Comparison of ENCODE assay signal across 8 cellular contexts in the genomic region with DNA sequence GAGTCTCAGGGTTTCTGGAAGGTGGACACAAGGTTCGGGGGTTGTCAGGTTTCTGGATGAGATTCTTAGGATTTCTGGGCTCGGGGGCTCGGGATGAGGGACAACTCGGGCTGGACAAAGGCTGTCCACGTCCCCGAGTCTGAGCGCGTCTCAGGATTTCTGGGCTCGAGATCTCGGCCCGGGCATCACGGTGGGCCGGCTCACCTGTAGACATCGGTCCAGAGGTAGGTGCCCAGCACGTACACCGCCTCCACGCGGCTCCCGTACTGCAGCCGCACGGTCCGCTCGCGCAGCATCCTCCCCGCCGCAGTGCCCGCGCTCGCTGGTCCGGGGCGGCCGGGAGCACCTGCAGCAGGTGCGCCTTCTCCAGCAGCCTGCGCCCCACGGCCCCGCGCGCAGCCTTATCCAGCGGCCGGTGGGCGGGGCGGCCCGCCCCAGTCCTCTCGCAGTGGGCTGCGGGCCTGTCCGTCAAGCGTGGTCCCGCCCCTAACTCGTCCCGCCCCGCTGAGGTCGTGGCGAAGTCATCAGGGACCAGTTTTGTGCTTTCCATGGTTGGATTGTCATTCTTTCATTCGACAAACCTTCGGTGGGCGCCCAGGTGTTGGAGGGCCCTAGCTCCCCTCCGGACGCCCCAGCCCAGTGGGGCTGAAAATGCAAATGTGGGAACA. TPM values are rescaled to one million over a fixed set of nuclear protein-coding genes. Genes with fewer than 3 reads are reported as not detected.
A peak's percentile ranks its signal among the peaks of the same experiment; 100 is the strongest.
DNase-seq lines count a peak whose midpoint lies in the region; ATAC-seq and TF ChIP-seq lines count a peak whose summit lies in the region.

A gene (minus strand): TSS at position 376 of the 668 bp plus-strand sequence. CDS start 80 bp downstream, at position 296.

- in situ Hi-C loops in ACHN (cut with HindIII; ENCODE audit: low pct_ligation_motif_present, low pct_unique_long_range_greater_than_20kb, low sequenced_read_pairs) = no loop called here

- DNase-seq in ACHN (peak; percentile 53), GM19240 (ENCODE audit: insufficient read length, low spot score) (peak; percentile 69), NCI-H1436 treated with DMSO at 0.1 percent for 48 hours (lab: John Stamatoyannopoulos, UW) (peak; percentile 28), choroid plexus epithelial cell (ENCODE audit: low read depth) (peak; percentile 40), left lobe of liver (ENCODE audit: low spot score) (peak; percentile 57)
- DNase-seq in activated CD4-positive, alpha-beta T cell treated with anti-CD3 and anti-CD28 coated beads for 24 hours (ENCODE audit: low read depth in 2 of 2) = peak; percentile 35 to 56
- peak; percentile 39 for DNase-seq in stimulated activated CD4-positive, alpha-beta T cell treated with anti-CD3 and anti-CD28 coated beads, Interleukin-2, amount 100 ng/mL, for 4 hours (ENCODE audit: low read depth)
- DNase-seq in effector CD4-positive, alpha-beta T cell = no peak

- no peak within 1 kb of the TSS for H3K4me3 ChIP-seq in choroid plexus epithelial cell (ENCODE audit: low read depth, low read length)

- peak; percentile 83 for ATAC-seq in left lobe of liver

- no peak for TF ChIP-seq CTCF in choroid plexus epithelial cell (conservative IDR thresholded peaks at IDR 0.05; ENCODE audit: low read depth, low read length)

RNA-seq across cellular contexts. Expression of the gene that starts here (rescaled TPM):
- 0.40 TPM for total RNA-seq in left lobe of liver

Comparison
In these comparisons a context has a peak if more than half of its experiments do, and no peak if none do; other contexts are left out.
1. Peak in DNase-seq and ATAC-seq in left lobe of liver; RNA of the gene not detected or under 1 TPM.